Comparison of ENCODE assay signal across 12 cellular contexts in genomic region chr6:113595921-113596376, GRCh38.
DNase-seq lines count a peak whose midpoint lies in the region; TF ChIP-seq lines count a peak whose summit lies in the region.
"Had no signal": no experiment of that assay in that cellular context is flagged by ENCODE, and none has a peak within 500 bp of the region (broad histone marks: within the 10 kb centered on the region; RNA-seq: fewer than 3 reads in every experiment).

No MANE protein-coding gene starts in this region.

- H3K27ac ChIP-seq in ascending aorta (peak overlapping the region; percentile 31 to 55), tibial artery (peak overlapping the region; percentile 42 to 53)

- H3K27ac Mint-ChIP-seq in CD14-positive monocyte, result no peak overlapping the region
- H3K27ac Mint-ChIP-seq: B cell had no signal

- no peaks in the 10 kb centered on the region for H3K27me3 Mint-ChIP-seq in CD14-positive monocyte (ENCODE audit: low read depth in 3 of 3)
- H3K27me3 Mint-ChIP-seq: B cell, naive B cell had no signal

- H3K4me1 Mint-ChIP-seq in CD14-positive monocyte, result peaks cover 8% of the 10 kb centered on the region

- H3K4me3 Mint-ChIP-seq in CD14-positive monocyte, result no peak overlapping the region
- H3K4me3 Mint-ChIP-seq: B cell, naive B cell had no signal

- H3K36me3 ChIP-seq in ascending aorta (no peaks in the 10 kb centered on the region), tibial artery (no peaks in the 10 kb centered on the region)

- H3K27me3 ChIP-seq in ascending aorta, result no peaks in the 10 kb centered on the region
- H3K27me3 ChIP-seq in tibial artery, result no peaks in the 10 kb centered on the region

- no peaks in the 10 kb centered on the region for H3K9me3 ChIP-seq in ascending aorta
- no peaks in the 10 kb centered on the region for H3K9me3 ChIP-seq in tibial artery

- no peak overlapping the region for H3K4me3 ChIP-seq in ascending aorta
- no peak overlapping the region for H3K4me3 ChIP-seq in tibial artery

- DNase-seq in NCI-H2196 (lab: John Stamatoyannopoulos, UW; ENCODE audit: unreplicated experiment) (peak; percentile 28), NCI-H2196 treated with DMSO at 0.1 percent for 48 hours (lab: John Stamatoyannopoulos, UW; ENCODE audit: unreplicated experiment) (no peak), ascending aorta (ENCODE audit: low spot score in 2 of 2) (no peak), iPS-NIHi11 (ENCODE audit: low spot score) (peak; percentile 13), tibial artery (no peak), nucleus accumbens (lab: John Stamatoyannopoulos, UW) (no peak), cortex of kidney (lab: John Stamatoyannopoulos, UW) (no peak), CD14-positive monocyte (ENCODE audit: low spot score) (no peak)
- DNase-seq: central memory CD4-positive, alpha-beta T cell; hippocampal formation; naive B cell had no signal

- H3K36me3 Mint-ChIP-seq in CD14-positive monocyte, result peaks cover 0 to 1% of the 10 kb centered on the region in 2 donors

- intact Hi-C loops in ascending aorta (cut with DNase I) (no loop called here), tibial artery (cut with DNase I; ENCODE audit: low total_unique reads) (no loop called here), CD14-positive monocyte (cut with micrococcal nuclease) (no loop called here)

- peaks cover 0 to 7% of the 10 kb centered on the region in 2 donors for H3K4me1 ChIP-seq in ascending aorta
- peaks cover 0 to 24% (median 16%) of the 10 kb centered on the region in 4 donors for H3K4me1 ChIP-seq in tibial artery

- peaks cover 5 to 11% (median 8%) of the 10 kb centered on the region in 7 donors for H3K9me3 Mint-ChIP-seq in CD14-positive monocyte

- TF ChIP-seq CTCF in ascending aorta (IDR thresholded peaks at IDR 0.05), result no peak
- TF ChIP-seq CTCF in tibial artery (IDR thresholded peaks at IDR 0.05), result no peak
- no peak for TF ChIP-seq CTCF in CD14-positive monocyte (IDR thresholded peaks at IDR 0.05)

Comparison
In these comparisons a context has a peak if more than half of its experiments do, and no peak if none do; other contexts are left out.
1. DNase-seq: peak in NCI-H2196 (single experiment) and iPS-NIHi11 (single experiment); none in NCI-H2196 treated with DMSO at 0.1 percent for 48 hours (single experiment), ascending aorta (0 of 2), tibial artery (0 of 2), nucleus accumbens (0 of 56), cortex of kidney (single experiment) and CD14-positive monocyte (single experiment).